In the genomic region with DNA sequence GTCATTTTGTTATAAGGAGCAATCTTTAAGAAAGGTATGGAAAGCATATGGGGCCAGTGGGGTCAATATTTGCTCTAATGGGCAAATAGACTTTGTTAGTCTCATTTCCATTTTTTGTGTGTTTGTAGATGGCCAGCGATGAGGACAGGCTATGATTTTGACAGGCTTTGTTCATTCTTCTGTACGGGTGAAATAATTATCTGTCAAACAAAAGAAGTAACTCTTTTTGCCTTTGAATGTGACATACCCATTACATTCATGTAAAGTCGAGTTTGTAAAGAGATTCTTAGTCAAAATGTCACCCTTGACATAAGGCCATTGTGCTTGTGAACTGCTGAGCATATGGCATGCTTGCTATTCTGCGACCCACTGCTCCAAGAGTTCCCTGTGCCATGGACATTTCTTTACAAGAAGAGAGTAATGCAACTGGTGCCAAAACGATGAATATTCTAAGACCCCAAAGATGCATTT, we compare ENCODE assay signal across 16 cellular contexts. TPM values are rescaled to one million over a fixed set of nuclear protein-coding genes. Genes with fewer than 3 reads are reported as not detected.
"Had no signal": no experiment of that assay in that cellular context is flagged by ENCODE, and none has a peak within 500 bp of the region (broad histone marks: within the 10 kb centered on the region; RNA-seq: fewer than 3 reads in every experiment).

No MANE protein-coding gene starts in this region.

- ATAC-seq: activated CD8-positive, alpha-beta T cell treated with anti-CD3 and anti-CD28 coated beads, Interleukin-2, amount 10 ng/mL, durations not matched to agents 7 days and 5 days; activated T-cell treated with anti-CD3 and anti-CD28 coated beads, Interleukin-2, amount 50 U/mL, for 72 hours; left ventricle myocardium superior; stimulated activated naive B cell treated with anti-CD40 and anti-IgM and Interleukin-4, amounts not matched to agents 10 μg/mL and 1 μg/mL and 100 μg/mL, for 72 hours had no signal

- H3K4me1 ChIP-seq: tibial nerve had no signal

- DNase-seq: activated B cell treated with CpG ODN at 0.5 μM for 24 hours; activated CD4-positive, alpha-beta T cell treated with anti-CD3 and anti-CD28 coated beads, Interleukin-2, amount 10 ng/mL, durations not matched to agents 24 days and 14 days; activated CD8-positive, alpha-beta memory T cell treated with anti-CD3 and anti-CD28 coated beads, Interleukin-2, amount 50 U/mL, for 4 hours; activated CD8-positive, alpha-beta T cell treated with anti-CD3 and anti-CD28 coated beads, Interleukin-2, amount 10 ng/mL, durations not matched to agents 7 days and 5 days; activated gamma-delta T cell treated with Interleukin-2 at 50 U/mL for 16 hours; activated naive CD8-positive, alpha-beta T cell treated with anti-CD3 and anti-CD28 coated beads, Interleukin-2, amount 10 ng/mL, durations not matched to agents 7 days and 5 days; activated T-cell treated with anti-CD3 and anti-CD28 coated beads, Interleukin-2, amount 50 U/mL, for 72 hours; brain microvascular endothelial cell; effector memory CD4-positive, alpha-beta T cell; foreskin fibroblast; left ventricle myocardium superior; ovary; stimulated activated CD4-positive, alpha-beta T cell treated with anti-CD3 and anti-CD28 coated beads, Interleukin-4, amount 100 ng/mL, for 1 hour; stimulated activated naive B cell treated with anti-CD40 and anti-IgM and Interleukin-4, amounts not matched to agents 10 μg/mL and 1 μg/mL and 100 μg/mL, for 72 hours; T-helper 2 cell had no signal

- H3K9me3 ChIP-seq: ovary, tibial nerve had no signal

- H3K4me3 ChIP-seq: ovary, tibial nerve had no signal

- H3K36me3 ChIP-seq: brain microvascular endothelial cell, ovary, tibial nerve had no signal

- H3K27me3 ChIP-seq: brain microvascular endothelial cell, ovary, tibial nerve had no signal

- H3K27ac ChIP-seq: brain microvascular endothelial cell, ovary had no signal

RNA-seq across cellular contexts. Expression of gene JAG1, which starts 38.1 kb away (rescaled TPM):
- total RNA-seq: activated B cell treated with CpG ODN at 0.5 μM for 24 hours had no signal
